In the genomic region with DNA sequence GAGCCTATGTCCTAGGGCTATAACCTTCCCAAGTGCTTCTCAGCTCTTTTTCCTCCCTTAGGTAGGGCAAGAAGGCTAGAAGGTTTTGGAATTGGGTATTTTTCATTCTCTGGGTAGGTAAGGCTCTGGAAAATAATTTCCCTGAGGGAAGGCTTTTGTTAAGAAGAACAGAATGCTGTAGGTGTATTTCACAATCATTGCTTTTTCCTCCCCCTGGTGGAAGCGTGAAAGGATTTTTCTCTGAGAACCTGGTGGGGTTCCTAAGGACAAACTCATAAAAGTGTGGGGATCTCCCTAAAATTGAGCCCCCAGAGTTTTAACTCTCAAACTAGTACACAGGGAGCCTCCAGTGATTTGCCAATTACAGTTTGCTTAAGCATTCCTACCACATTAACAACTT, we compare ENCODE assay signal across 21 cellular contexts. TPM values are rescaled to one million over a fixed set of nuclear protein-coding genes. Genes with fewer than 3 reads are reported as not detected.
DNase-seq lines count a peak whose midpoint lies in the region; ATAC-seq, FAIRE-seq and TF ChIP-seq lines count a peak whose summit lies in the region.
"Had no signal": no experiment of that assay in that cellular context is flagged by ENCODE, and none has a peak within 500 bp of the region (broad histone marks: within the 10 kb centered on the region; RNA-seq: fewer than 3 reads in every experiment).

No MANE protein-coding gene starts in this region.

- no peak overlapping the region for H4K5ac ChIP-seq in H9 (ENCODE audit: insufficient read length, low read depth, low read length)

- in situ Hi-C loops in K562 (cut with MboI) = no loop called here

- no peak overlapping the region for H3T11ph ChIP-seq in H9 (ENCODE audit: low read length)

- CTCF ChIA-PET in AG04450 (lab: Charles Lee) (no interaction called here), K562 (lab: Yijun Ruan, JAX; ENCODE audit: low intra/inter-chr PET ratio) (no interaction called here)

- H4K91ac ChIP-seq in H9 (ENCODE audit: insufficient read length, low read depth, low read length) = no peak overlapping the region

- no peak overlapping the region for H3K4me3 ChIP-seq in AG04450 (ENCODE audit: low read depth, low read length)
- H3K4me3 ChIP-seq in K562 = no peak overlapping the region
- no peak overlapping the region for H3K4me3 ChIP-seq in fibroblast of the aortic adventitia (ENCODE audit: low read depth, low read length)
- H3K4me3 ChIP-seq: SK-N-MC had no signal

- POLR2A ChIA-PET in AG04450 (lab: Yijun Ruan, JAX) (no interaction called here), K562 (lab: Yijun Ruan, JAX) (no interaction called here)

- H3K14ac ChIP-seq in H9 (ENCODE audit: insufficient read depth, low read length) = no peak overlapping the region

- no peaks in the 10 kb centered on the region for H3K4me1 ChIP-seq in H9 (ENCODE audit: insufficient read depth, low read length)
- no peaks in the 10 kb centered on the region for H3K4me1 ChIP-seq in K562 (replicated peaks in 1 of 2; ENCODE audit: control insufficient read depth in 2 of 2, insufficient read depth in 2 of 2, low read length in 2 of 2)

- peaks cover 7 to 10% (median 8%) of the 10 kb centered on the region in 3 experiments; a peak in 6 of 7 replicates for H3K36me3 Mint-ChIP-seq in H9 (ENCODE audit: insufficient read depth in 1 of 3, low read depth in 3 of 3)

- H3K9ac ChIP-seq in H9 (ENCODE audit: extremely low read depth, insufficient read length, low read length) = no peak overlapping the region
- H3K9ac ChIP-seq in K562 (ENCODE audit: insufficient read depth in 1 of 2, low read depth in 2 of 2, low read length in 2 of 2) = no peak overlapping the region

- no peak for TF ChIP-seq POLR2A in K562 (conservative IDR thresholded peaks at IDR 0.05)

- no peak overlapping the region for H3K4ac ChIP-seq in H9 (ENCODE audit: low read depth, low read length)

- H3K27me3 Mint-ChIP-seq in H9 (ENCODE audit: low read depth) = peaks cover 8% of the 10 kb centered on the region

- H3K4me3 Mint-ChIP-seq in H9 = no peak overlapping the region
- H3K4me3 Mint-ChIP-seq: CD4-positive, alpha-beta memory T cell had no signal

- H2BK20ac ChIP-seq in H9 (ENCODE audit: low read depth, low read length, poor library complexity, severe bottlenecking) = no peak overlapping the region

- H2BK120ac ChIP-seq in H9 (ENCODE audit: low read depth, low read length, poor library complexity, severe bottlenecking) = no peak overlapping the region

- H3K79me2 ChIP-seq in H9 (ENCODE audit: insufficient read depth, low read length) (no peaks in the 10 kb centered on the region), K562 (ENCODE audit: control insufficient read depth, insufficient read depth, low read length) (no peaks in the 10 kb centered on the region)

- no peak for DNase-seq in AG04450 (ENCODE audit: low read depth, low spot score)
- no peak for DNase-seq in H9
- no peak for DNase-seq in K562 (ENCODE audit: extremely low read depth in 1 of 4, low spot score in 3 of 4)
- DNase-seq in fibroblast of the aortic adventitia (ENCODE audit: low read depth) = no peak
- no peak for DNase-seq in NCI-H1105 (lab: John Stamatoyannopoulos, UW)
- no peak for DNase-seq in stimulated activated CD4-positive, alpha-beta T cell treated with anti-CD3 and anti-CD28 coated beads, Interleukin-4, amount 100 ng/mL, for 4 hours
- no peak for DNase-seq in SHP77 (lab: John Stamatoyannopoulos, UW)
- no peak for DNase-seq in GM19239 (ENCODE audit: insufficient read length, low spot score)
- DNase-seq: AML-193; CD4-positive, alpha-beta memory T cell; DMS79 treated with DMSO at 0.1 percent for 48 hours; GDM1; NCI-H1105 treated with DMSO at 0.1 percent for 48 hours; NCI-H187; NCI-H2171; NCI-H446 treated with DMSO at 0.1 percent for 48 hours; NCI-H748 treated with DMSO at 0.1 percent for 48 hours had no signal

- no peak for ATAC-seq in K562

- no peak overlapping the region for H4K8ac ChIP-seq in H9 (replicated peaks; ENCODE audit: insufficient read length, low read depth, low read length)

- H3K4me1 Mint-ChIP-seq in H9 = no peaks in the 10 kb centered on the region
- H3K4me1 Mint-ChIP-seq: CD4-positive, alpha-beta memory T cell had no signal

- H3K27me3 ChIP-seq in AG04450 (ENCODE audit: control insufficient read depth, insufficient read depth, low read length) = no peaks in the 10 kb centered on the region
- H3K27me3 ChIP-seq in H9 (ENCODE audit: insufficient read depth, low read length) = no peaks in the 10 kb centered on the region
- no peaks in the 10 kb centered on the region; a peak in 1 of 5 replicates for H3K27me3 ChIP-seq in K562 (ENCODE audit: control insufficient read depth in 2 of 2, insufficient read depth in 2 of 2, low read length in 2 of 2)

- H3K9me3 Mint-ChIP-seq in H9 = peaks cover 11 to 18% of the 10 kb centered on the region in 2 experiments

- H2BK12ac ChIP-seq in H9 (ENCODE audit: insufficient read length, low read depth, low read length) = no peak overlapping the region

- no peak overlapping the region for H3K18ac ChIP-seq in H9 (ENCODE audit: insufficient read length, low read depth, low read length)

- no CpG with 5 or more reads among the region's 1 CpG for WGBS in H9 (ENCODE audit: extremely low coverage, insufficient read length, low lambda C conversion rate)
- 0% methylated on average over 1 of the region's 1 CpG for WGBS in K562 (ENCODE audit: insufficient coverage, low coverage, missing lambda C conversion rate)

- FAIRE-seq in K562 (lab: Jason Lieb, UNC) (no peak), GM19239 (lab: Jason Lieb, UNC) (no peak)
- FAIRE-seq: A204.1, D721Med, GM12892 had no signal

- H3K56ac ChIP-seq in H9 (ENCODE audit: insufficient read length, low read depth, low read length) = no peak overlapping the region

- H3K27ac ChIP-seq in AG04450 (ENCODE audit: low read depth, low read length) (no peak overlapping the region), H9 (ENCODE audit: insufficient read length, low read depth, low read length) (no peak overlapping the region), K562 (ENCODE audit: extremely low read depth, low read depth, low read length) (no peak overlapping the region)
- H3K27ac ChIP-seq: SK-N-MC had no signal

- no peaks in the 10 kb centered on the region for H4K20me1 ChIP-seq in H9 (ENCODE audit: control insufficient read depth, insufficient read depth, insufficient read length)
- H4K20me1 ChIP-seq in K562 (replicated peaks; ENCODE audit: control insufficient read depth, insufficient read depth, low read length) = no peaks in the 10 kb centered on the region

- H3K27ac Mint-ChIP-seq in H9 = no peak overlapping the region

- H2BK15ac ChIP-seq in H9 (ENCODE audit: low read depth, low read length) = no peak overlapping the region

- no TSS peak for BruUV-seq in K562 (replicated peaks; lab: Mats Ljungman, UMichigan)

- H3K79me1 ChIP-seq in H9 (ENCODE audit: insufficient read depth, low read depth, low read length, poor library complexity, severe bottlenecking) = no peaks in the 10 kb centered on the region

- no peaks in the 10 kb centered on the region for H3K23me2 ChIP-seq in H9 (ENCODE audit: insufficient read length, low read depth, low read length, poor library complexity, severe bottlenecking)

- H2BK5ac ChIP-seq in H9 (ENCODE audit: insufficient read length, low read length) = no peak overlapping the region

- no peaks in the 10 kb centered on the region for H3K9me1 ChIP-seq in K562 (ENCODE audit: control insufficient read depth, insufficient read depth, low read length)

- H2AK5ac ChIP-seq in H9 (ENCODE audit: insufficient read length, low read length) = no peak overlapping the region

- H3K9me3 ChIP-seq in AG04450 (ENCODE audit: control insufficient read depth, insufficient read depth, low read length) = peaks cover 4% of the 10 kb centered on the region; the same call in 1 of the 2 replicates
- no peaks in the 10 kb centered on the region for H3K9me3 ChIP-seq in H9 (ENCODE audit: control insufficient read depth, low read depth, low read length)
- no peaks in the 10 kb centered on the region for H3K9me3 ChIP-seq in K562 (replicated peaks; ENCODE audit: control insufficient read depth, insufficient read depth, low read depth, low read length)

- H3K36me3 ChIP-seq in K562 (ENCODE audit: control insufficient read depth, insufficient read depth, low read length) = no peaks in the 10 kb centered on the region

- intact Hi-C loops in K562 (cut with micrococcal nuclease) = no loop called here

- TF ChIP-seq RAD21 in K562 (CRISPR knock-in tag; conservative IDR thresholded peaks at IDR 0.05 in 1 of 2, IDR thresholded peaks at IDR 0.05 in 1 of 2) = no peak

- TF ChIP-seq EP300 in K562 (IDR thresholded peaks at IDR 0.05; ENCODE audit: low read length) = no peak

- no peak overlapping the region for H3K4me2 ChIP-seq in H9 (ENCODE audit: insufficient read depth, insufficient read length, low read length)
- H3K4me2 ChIP-seq in K562 (ENCODE audit: insufficient read depth, low read length) = no peak overlapping the region

- no peak overlapping the region for H3K23ac ChIP-seq in H9 (ENCODE audit: insufficient read length, low read depth, low read length)

- no peak overlapping the region for H2AFZ ChIP-seq in H9 (ENCODE audit: low read length)
- H2AFZ ChIP-seq in K562 (ENCODE audit: low read depth, low read length) = no peak overlapping the region

- TF ChIP-seq CTCF in AG04450 (IDR thresholded peaks at IDR 0.05; ENCODE audit: low read depth, low read length) (peak; percentile 40), H9 (conservative IDR thresholded peaks at IDR 0.05) (peak; percentile 32; the same call in 2 of the 3 replicates), K562 (IDR thresholded peaks at IDR 0.05 in 2 of 3, conservative IDR thresholded peaks at IDR 0.05 in 1 of 3; ENCODE audit: insufficient read depth in 2 of 3, low read depth in 1 of 3, low read length in 3 of 3) (peak in 1 of 3 experiments; percentile 3; a peak in 1 of 6 replicates), fibroblast of the aortic adventitia (IDR thresholded peaks at IDR 0.05; ENCODE audit: insufficient read depth, low read length) (peak; percentile 26)

RNA-seq across cellular contexts. Expression of a gene that starts 41.1 kb away (rescaled TPM):
- polyA plus RNA-seq in AG04450 (2011; rRNA removed) (10.6 and 18.4 TPM in 2 replicates), K562 (2011; rRNA removed) (33.3 and 48.0 TPM in 2 replicates), K562 (2014; fragmentation: Illumina TruSeq; extraction: Trizol) (28.7 and 29.8 TPM in 2 replicates), K562 (2014; fragmentation: Nextera tagmentation; extraction: Ambion mirVana) (10 to 100 TPM; 34.2 to 34.9 TPM), K562 (2014; rRNA removed) (26.8 and 31.5 TPM in 2 replicates)
- polyA minus RNA-seq in AG04450 (2011; rRNA and poly(A)+ RNA removed) = 5.0 and 9.1 TPM in 2 replicates
- total RNA-seq in H9 (2021) (28.8 and 29.7 TPM in 2 replicates), K562 (2014; rRNA removed) (25.5 and 28.6 TPM in 2 replicates), K562 (2014; rRNA removed; fragmentation: Illumina TruSeq; extraction: Trizol) (43.5 and 44.8 TPM in 2 replicates), K562 (2015; rRNA removed; fragmentation: Illumina TruSeq; extraction: Trizol) (37.0 and 41.3 TPM in 2 replicates), K562 (2021) (29.3 and 31.0 TPM in 2 replicates), fibroblast of the aortic adventitia (ENCODE audit: low replicate concordance) (15.1 and 36.1 TPM in 2 replicates)
- 27.2 and 76.5 TPM in 2 replicates for total RNA-seq in K562 (2011; cell fraction: chromatin; rRNA removed; ENCODE audit: low replicate concordance)
- 17.4 and 19.5 TPM in 2 replicates for total RNA-seq in K562 (2011; cell fraction: nucleolus; rRNA removed)
- total RNA-seq in K562 (2011; cell fraction: nucleoplasm; rRNA removed) = 23.3 and 30.9 TPM in 2 replicates
- polyA plus RNA-seq in K562 (2011; cell fraction: cytosol; rRNA removed) = 9.0 and 18.4 TPM in 2 replicates
- 13.4 and 23.2 TPM in 2 replicates for polyA plus RNA-seq in K562 (2011; cell fraction: nucleus; rRNA removed)
- polyA plus RNA-seq in K562 (2012) = 21.9 and 31.1 TPM in 2 replicates
- 38.3 and 43.9 TPM in 2 replicates for polyA minus RNA-seq in K562 (2011; rRNA and poly(A)+ RNA removed)
- 14.5 and 14.7 TPM in 2 replicates for polyA minus RNA-seq in K562 (2011; cell fraction: cytosol; rRNA and poly(A)+ RNA removed)
- 28.5 and 42.0 TPM in 2 replicates for polyA minus RNA-seq in K562 (2011; cell fraction: nucleus; rRNA and poly(A)+ RNA removed)
